26 cellular contexts compared by ENCODE assay signal in the genomic region with DNA sequence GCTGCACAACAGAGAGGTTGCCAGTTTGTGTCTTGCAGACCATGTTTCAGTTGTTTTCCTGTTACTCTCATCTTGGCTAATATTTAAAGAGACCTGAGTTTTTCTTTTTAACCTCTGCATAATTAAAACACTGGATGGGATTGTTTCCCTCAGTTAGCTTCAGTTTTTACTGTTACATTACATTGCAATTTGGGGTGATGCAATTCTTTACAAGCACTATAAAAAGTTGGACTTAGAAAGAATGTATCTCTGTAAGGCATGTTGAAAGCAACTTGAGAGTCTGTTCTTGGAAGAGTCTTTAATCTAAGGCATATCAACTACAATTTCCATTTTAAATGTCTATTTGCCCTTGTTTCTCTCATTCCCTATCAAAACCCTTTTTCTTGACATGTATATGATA.
DNase-seq lines count a peak whose midpoint lies in the region; ATAC-seq, FAIRE-seq and TF ChIP-seq lines count a peak whose summit lies in the region.
"Had no signal": no experiment of that assay in that cellular context is flagged by ENCODE, and none has a peak within 500 bp of the region (broad histone marks: within the 10 kb centered on the region; RNA-seq: fewer than 3 reads in every experiment).

No MANE protein-coding gene starts in this region.

- intact Hi-C loops in K562 (cut with micrococcal nuclease): no loop called here
- intact Hi-C loops in upper lobe of right lung (cut with DNase I): no loop called here

- POLR2A ChIA-PET in K562 (lab: Yijun Ruan, JAX): no interaction called here
- POLR2A ChIA-PET in GM10248 (lab: Yijun Ruan, JAX): no interaction called here

- no peak overlapping the region for H3K9ac ChIP-seq in K562 (ENCODE audit: insufficient read depth in 1 of 2, low read depth in 2 of 2, low read length in 2 of 2)

- no peak overlapping the region for H2AFZ ChIP-seq in K562 (ENCODE audit: low read depth, low read length)

- no peak for TF ChIP-seq RAD21 in K562 (CRISPR knock-in tag; conservative IDR thresholded peaks at IDR 0.05 in 1 of 2, IDR thresholded peaks at IDR 0.05 in 1 of 2)

- H3K27me3 ChIP-seq in K562 (ENCODE audit: control insufficient read depth in 2 of 2, insufficient read depth in 2 of 2, low read length in 2 of 2) (no peaks in the 10 kb centered on the region; a peak in 1 of 5 replicates), upper lobe of right lung (no peaks in the 10 kb centered on the region)
- H3K27me3 ChIP-seq: breast epithelium, neutrophil, testis, vagina had no signal

- no peak for TF ChIP-seq POLR2A in K562 (conservative IDR thresholded peaks at IDR 0.05)

- no peaks in the 10 kb centered on the region for H4K20me1 ChIP-seq in K562 (replicated peaks; ENCODE audit: control insufficient read depth, insufficient read depth, low read length)

- H3K36me3 ChIP-seq in K562 (ENCODE audit: control insufficient read depth, insufficient read depth, low read length) (no peaks in the 10 kb centered on the region), upper lobe of right lung (no peaks in the 10 kb centered on the region)
- H3K36me3 ChIP-seq: breast epithelium, neutrophil, vagina had no signal

- no peak for FAIRE-seq in K562 (lab: Jason Lieb, UNC)
- FAIRE-seq: endothelial cell of umbilical vein had no signal

- H3K4me3 ChIP-seq in K562: no peak overlapping the region
- H3K4me3 ChIP-seq in fibroblast of villous mesenchyme (ENCODE audit: low read depth, low read length): no peak overlapping the region
- H3K4me3 ChIP-seq in upper lobe of right lung: no peak overlapping the region
- H3K4me3 ChIP-seq: breast epithelium, smooth muscle cell, testis, vagina had no signal

- DNase-seq in GM04504 (ENCODE audit: low read depth) (peak; percentile 19), K562 (ENCODE audit: extremely low read depth in 1 of 4, low spot score in 3 of 4) (no peak), fibroblast of villous mesenchyme (ENCODE audit: low read depth) (peak; percentile 69), upper lobe of right lung (no peak), GM10248 (ENCODE audit: extremely low spot score) (no peak), T-helper 1 cell (no peak)
- DNase-seq: activated T-cell treated with anti-CD3 and anti-CD28 coated beads, Interleukin-2, amount 50 U/mL, for 1 hour; amniotic stem cell; COR-L47; dermis blood vessel endothelial cell; islet precursor cell; KBM-7; mammary epithelial cell; NCI-H1694; NCI-H2171 treated with DMSO at 0.1 percent for 48 hours; NCI-H526 treated with DMSO at 0.1 percent for 48 hours; SW 1271; testis had no signal

- no TSS peak for BruUV-seq in K562 (replicated peaks; lab: Mats Ljungman, UMichigan)

- H3K79me2 ChIP-seq in K562 (ENCODE audit: control insufficient read depth, insufficient read depth, low read length): no peaks in the 10 kb centered on the region

- ATAC-seq in K562 (no peak), upper lobe of right lung (peak; percentile 17), GM21619 (IDR thresholded peaks at IDR 0.05; ENCODE audit: unreplicated experiment) (no peak)
- ATAC-seq: HCT116; stimulated activated memory B cell treated with anti-CD40 and anti-IgM and Interleukin-4, amounts not matched to agents 10 μg/mL and 1 μg/mL and 100 μg/mL, for 72 hours had no signal

- CTCF ChIA-PET in K562 (lab: Yijun Ruan, JAX; ENCODE audit: low intra/inter-chr PET ratio): no interaction called here
- CTCF ChIA-PET in GM10248 (lab: Yijun Ruan, JAX): no interaction called here

- TF ChIP-seq CTCF in K562 (IDR thresholded peaks at IDR 0.05 in 2 of 3, conservative IDR thresholded peaks at IDR 0.05 in 1 of 3; ENCODE audit: insufficient read depth in 2 of 3, low read depth in 1 of 3, low read length in 3 of 3) (no peak), fibroblast of villous mesenchyme (IDR thresholded peaks at IDR 0.05; ENCODE audit: insufficient read depth, low read depth, low read length) (no peak), upper lobe of right lung (IDR thresholded peaks at IDR 0.05) (no peak), GM10248 (IDR thresholded peaks at IDR 0.05; ENCODE audit: control extremely low read depth, extremely low read depth, low read depth, missing control alignments) (no peak)

- H3K4me1 ChIP-seq in K562 (replicated peaks in 1 of 2; ENCODE audit: control insufficient read depth in 2 of 2, insufficient read depth in 2 of 2, low read length in 2 of 2): no peaks in the 10 kb centered on the region
- no peaks in the 10 kb centered on the region for H3K4me1 ChIP-seq in upper lobe of right lung
- H3K4me1 ChIP-seq: breast epithelium, testis, vagina had no signal

- no peak overlapping the region for H3K4me2 ChIP-seq in K562 (ENCODE audit: insufficient read depth, low read length)
- H3K4me2 ChIP-seq: smooth muscle cell had no signal

- H3K27ac ChIP-seq in K562 (ENCODE audit: extremely low read depth, low read depth, low read length) (no peak overlapping the region), upper lobe of right lung (no peak overlapping the region)
- H3K27ac ChIP-seq: breast epithelium, neutrophil, testis, vagina had no signal

- no peaks in the 10 kb centered on the region for H3K9me1 ChIP-seq in K562 (ENCODE audit: control insufficient read depth, insufficient read depth, low read length)

- in situ Hi-C loops in K562 (cut with MboI): no loop called here

- no peak for TF ChIP-seq EP300 in K562 (IDR thresholded peaks at IDR 0.05; ENCODE audit: low read length)

- no peaks in the 10 kb centered on the region for H3K9me3 ChIP-seq in K562 (replicated peaks; ENCODE audit: control insufficient read depth, insufficient read depth, low read depth, low read length)
- H3K9me3 ChIP-seq in upper lobe of right lung: no peaks in the 10 kb centered on the region
- H3K9me3 ChIP-seq: breast epithelium, neutrophil, testis, vagina had no signal

TF ChIP-seq in K562, 482 proteins besides CTCF, POLR2A, EP300 and RAD21:
- TF ChIP-seq NR3C1 (CRISPR knock-in tag; IDR thresholded peaks at IDR 0.05): no peak
- TF ChIP-seq, protein P1, sequence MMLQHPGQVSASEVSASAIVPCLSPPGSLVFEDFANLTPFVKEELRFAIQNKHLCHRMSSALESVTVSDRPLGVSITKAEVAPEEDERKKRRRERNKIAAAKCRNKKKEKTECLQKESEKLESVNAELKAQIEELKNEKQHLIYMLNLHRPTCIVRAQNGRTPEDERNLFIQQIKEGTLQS (IDR thresholded peaks at IDR 0.05): peak; percentile 20; the same call in 1 of the 2 replicates
- TF ChIP-seq, protein P1 (CRISPR knock-in tag; conservative IDR thresholded peaks at IDR 0.05): no peak
- no peak for TF ChIP-seq FOXM1 (IDR thresholded peaks at IDR 0.05; ENCODE audit: low read depth)
- no peak for TF ChIP-seq FOXM1 (CRISPR knock-in tag; IDR thresholded peaks at IDR 0.05; ENCODE audit: low read depth)
- no peak for TF ChIP-seq ZNF384 (IDR thresholded peaks at IDR 0.05; ENCODE audit: low read depth, low read length)
- TF ChIP-seq SREBF2 (CRISPR knock-in tag; IDR thresholded peaks at IDR 0.05): no peak
- no peak for TF ChIP-seq CEBPG (CRISPR knock-in tag; IDR thresholded peaks at IDR 0.05)
- TF ChIP-seq CEBPG (tag; conservative IDR thresholded peaks at IDR 0.05 in 1 of 2, IDR thresholded peaks at IDR 0.05 in 1 of 2): peak; percentile 34 to 42; a peak in 2 of 4 replicates
- no peak for TF ChIP-seq SIX5 (IDR thresholded peaks at IDR 0.05; ENCODE audit: borderline replicate concordance in 1 of 2, insufficient read depth in 1 of 2, low read depth in 1 of 2, low read length in 2 of 2)
- TF ChIP-seq, protein P2, sequence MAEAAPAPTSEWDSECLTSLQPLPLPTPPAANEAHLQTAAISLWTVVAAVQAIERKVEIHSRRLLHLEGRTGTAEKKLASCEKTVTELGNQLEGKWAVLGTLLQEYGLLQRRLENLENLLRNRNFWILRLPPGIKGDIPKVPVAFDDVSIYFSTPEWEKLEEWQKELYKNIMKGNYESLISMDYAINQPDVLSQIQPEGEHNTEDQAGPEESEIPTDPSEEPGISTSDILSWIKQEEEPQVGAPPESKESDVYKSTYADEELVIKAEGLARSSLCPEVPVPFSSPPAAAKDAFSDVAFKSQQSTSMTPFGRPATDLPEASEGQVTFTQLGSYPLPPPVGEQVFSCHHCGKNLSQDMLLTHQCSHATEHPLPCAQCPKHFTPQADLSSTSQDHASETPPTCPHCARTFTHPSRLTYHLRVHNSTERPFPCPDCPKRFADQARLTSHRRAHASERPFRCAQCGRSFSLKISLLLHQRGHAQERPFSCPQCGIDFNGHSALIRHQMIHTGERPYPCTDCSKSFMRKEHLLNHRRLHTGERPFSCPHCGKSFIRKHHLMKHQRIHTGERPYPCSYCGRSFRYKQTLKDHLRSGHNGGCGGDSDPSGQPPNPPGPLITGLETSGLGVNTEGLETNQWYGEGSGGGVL (CRISPR knock-in tag; IDR thresholded peaks at IDR 0.05): no peak
- no peak for TF ChIP-seq ELF2 (CRISPR knock-in tag; IDR thresholded peaks at IDR 0.05)
TF ChIP-seq in K562: peak in this region for 2.

Comparison
In these comparisons a context has a peak if more than half of its experiments do, and no peak if none do; other contexts are left out.
1. DNase-seq: peak in GM04504 (single experiment) and fibroblast of villous mesenchyme (single experiment); none in K562 (0 of 4), upper lobe of right lung (single experiment), GM10248 (single experiment) and T-helper 1 cell (0 of 5).